8 cellular contexts compared by ENCODE assay signal in genomic region chr16:30395155-30395991, GRCh38.
DNase-seq lines count a peak whose midpoint lies in the region; ATAC-seq and TF ChIP-seq lines count a peak whose summit lies in the region.

Gene ZNF48 (plus strand): TSS chr16:30395420. CDS start chr16:30395795, 375 bp downstream.

- ATAC-seq in HG03139 (IDR thresholded peaks at IDR 0.05; ENCODE audit: unreplicated experiment), result peak; percentile 57
- peak; percentile 80 to 82 for ATAC-seq in activated CD4-positive, CD25-positive, alpha-beta regulatory T cell treated with anti-CD3 and anti-CD28 coated beads, Interleukin-2, amount 50 U/mL, for 24 hours

- TF ChIP-seq POLR2A in GM18526 (IDR thresholded peaks at IDR 0.05; ENCODE audit: extremely low read depth, insufficient read length), result peak; percentile 62

- peak within 1 kb of the TSS; percentile 62 for H3K27ac ChIP-seq in layer of hippocampus (ENCODE audit: low read depth, low read length)

- no peaks in the 10 kb centered on the region for H3K27me3 ChIP-seq in layer of hippocampus (ENCODE audit: control insufficient read depth, insufficient read depth, low read length)

- peak; percentile 91 for DNase-seq in AG08396 (ENCODE audit: low spot score)
- peak; percentile 87 for DNase-seq in NCI-H345 (lab: John Stamatoyannopoulos, UW)
- peak; percentile 67 for DNase-seq in dedifferentiated amniotic fluid mesenchymal stem cell (ENCODE audit: extremely low spot score)
- peak; percentile 23 to 67 for DNase-seq in stimulated activated CD4-positive, alpha-beta T cell treated with anti-CD3 and anti-CD28 coated beads, Interleukin-1b, Interleukin-23, amount 100 ng/mL, for 4 hours (ENCODE audit: low read depth in 2 of 2)

Comparison
In these comparisons a context has a peak if more than half of its experiments do, and no peak if none do; other contexts are left out.
1. Peak in every context shown above with its lines: DNase-seq, ATAC-seq and H3K27ac ChIP-seq.